9 cellular contexts compared by ENCODE assay signal in the genomic region with DNA sequence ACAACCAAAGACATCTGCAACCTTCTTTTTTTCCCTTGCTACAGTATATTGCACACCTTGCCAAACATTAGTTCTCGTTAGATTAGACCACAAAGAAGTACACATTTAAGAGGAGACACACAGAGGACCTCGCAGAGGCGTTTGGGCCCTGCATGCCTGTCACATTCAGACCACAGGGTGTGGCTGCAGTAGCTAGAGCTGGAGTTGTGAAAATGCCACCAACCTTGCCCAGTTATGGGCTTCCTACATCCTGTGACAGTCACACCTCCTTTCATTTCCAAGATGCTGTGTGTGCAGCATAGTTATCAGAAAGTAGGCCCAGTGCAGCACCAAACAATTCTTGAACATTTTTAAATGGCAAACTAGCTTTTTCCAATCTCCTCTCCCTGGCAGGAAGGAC. TPM values are rescaled to one million over a fixed set of nuclear protein-coding genes. Genes with fewer than 3 reads are reported as not detected.
DNase-seq lines count a peak whose midpoint lies in the region; ATAC-seq and TF ChIP-seq lines count a peak whose summit lies in the region.
"Had no signal": no experiment of that assay in that cellular context is flagged by ENCODE, and none has a peak within 500 bp of the region (broad histone marks: within the 10 kb centered on the region; RNA-seq: fewer than 3 reads in every experiment).

No MANE protein-coding gene starts in this region.

- TF ChIP-seq CTCF in foreskin fibroblast (IDR thresholded peaks at IDR 0.05; ENCODE audit: low read depth, low read length) (no peak), GM10248 (IDR thresholded peaks at IDR 0.05; ENCODE audit: control extremely low read depth, extremely low read depth, low read depth, missing control alignments) (no peak)

- H3K4me3 ChIP-seq in foreskin fibroblast (ENCODE audit: low read depth in 1 of 2, low read length in 2 of 2), result no peak overlapping the region

- peaks cover 7% of the 10 kb centered on the region for H3K4me1 Mint-ChIP-seq in activated naive CD8-positive, alpha-beta T cell treated with anti-CD3 and anti-CD28 coated beads, Interleukin-2, amount 50 U/mL, for 24 hours
- H3K4me1 Mint-ChIP-seq in activated naive CD8-positive, alpha-beta T cell treated with anti-CD3 and anti-CD28 coated beads for 36 hours, result peaks cover 9% of the 10 kb centered on the region
- peaks cover 9% of the 10 kb centered on the region for H3K4me1 Mint-ChIP-seq in stimulated activated naive CD8-positive, alpha-beta T cell treated with anti-CD3 and anti-CD28 coated beads, Interleukin-15, amount 100 ng/mL, for 72 hours

- no peak for DNase-seq in activated naive CD8-positive, alpha-beta T cell treated with anti-CD3 and anti-CD28 coated beads, Interleukin-2, amount 50 U/mL, for 24 hours
- DNase-seq in activated naive CD8-positive, alpha-beta T cell treated with anti-CD3 and anti-CD28 coated beads for 36 hours, result no peak
- DNase-seq in NOMO-1 treated with dmso at 0.1 percent for 144 hours (lab: John Stamatoyannopoulos, UW; ENCODE audit: unreplicated experiment) (peak; percentile 71), foreskin fibroblast (no peak), GM10248 (ENCODE audit: extremely low spot score) (no peak)
- DNase-seq in stimulated activated naive CD8-positive, alpha-beta T cell treated with anti-CD3 and anti-CD28 coated beads, Interleukin-15, amount 100 ng/mL, for 72 hours, result no peak
- DNase-seq: activated naive CD8-positive, alpha-beta T cell treated with anti-CD3 and anti-CD28 coated beads, Interleukin-2, amount 10 ng/mL, durations not matched to agents 7 days and 5 days had no signal

- ATAC-seq in activated naive CD8-positive, alpha-beta T cell treated with anti-CD3 and anti-CD28 coated beads, Interleukin-2, amount 50 U/mL, for 24 hours, result peak; percentile 60
- ATAC-seq in HG02759 (IDR thresholded peaks at IDR 0.05; ENCODE audit: unreplicated experiment) (peak; percentile 46), GM18517 (IDR thresholded peaks at IDR 0.05; ENCODE audit: unreplicated experiment) (no peak)
- peak; percentile 57 for ATAC-seq in stimulated activated naive CD8-positive, alpha-beta T cell treated with anti-CD3 and anti-CD28 coated beads, Interleukin-15, amount 100 ng/mL, for 72 hours

- peaks cover 35% of the 10 kb centered on the region for H3K27me3 Mint-ChIP-seq in activated naive CD8-positive, alpha-beta T cell treated with anti-CD3 and anti-CD28 coated beads, Interleukin-2, amount 50 U/mL, for 24 hours
- H3K27me3 Mint-ChIP-seq in activated naive CD8-positive, alpha-beta T cell treated with anti-CD3 and anti-CD28 coated beads for 36 hours, result peaks cover 43% of the 10 kb centered on the region
- H3K27me3 Mint-ChIP-seq in stimulated activated naive CD8-positive, alpha-beta T cell treated with anti-CD3 and anti-CD28 coated beads, Interleukin-15, amount 100 ng/mL, for 72 hours, result peaks cover 46% of the 10 kb centered on the region

- CTCF ChIA-PET in GM10248 (lab: Yijun Ruan, JAX), result no interaction called here

- POLR2A ChIA-PET in GM10248 (lab: Yijun Ruan, JAX), result no interaction called here

- no peak overlapping the region for H3K4me3 Mint-ChIP-seq in activated naive CD8-positive, alpha-beta T cell treated with anti-CD3 and anti-CD28 coated beads, Interleukin-2, amount 50 U/mL, for 24 hours
- no peak overlapping the region for H3K4me3 Mint-ChIP-seq in activated naive CD8-positive, alpha-beta T cell treated with anti-CD3 and anti-CD28 coated beads for 36 hours
- H3K4me3 Mint-ChIP-seq in stimulated activated naive CD8-positive, alpha-beta T cell treated with anti-CD3 and anti-CD28 coated beads, Interleukin-15, amount 100 ng/mL, for 72 hours, result no peak overlapping the region
- H3K4me3 Mint-ChIP-seq: activated naive CD8-positive, alpha-beta T cell treated with anti-CD3 and anti-CD28 coated beads, Interleukin-2, amount 10 ng/mL, durations not matched to agents 7 days and 5 days had no signal

- no peaks in the 10 kb centered on the region for H3K9me3 Mint-ChIP-seq in activated naive CD8-positive, alpha-beta T cell treated with anti-CD3 and anti-CD28 coated beads, Interleukin-2, amount 50 U/mL, for 24 hours
- no peaks in the 10 kb centered on the region for H3K9me3 Mint-ChIP-seq in activated naive CD8-positive, alpha-beta T cell treated with anti-CD3 and anti-CD28 coated beads for 36 hours
- H3K9me3 Mint-ChIP-seq in stimulated activated naive CD8-positive, alpha-beta T cell treated with anti-CD3 and anti-CD28 coated beads, Interleukin-15, amount 100 ng/mL, for 72 hours, result no peaks in the 10 kb centered on the region
- H3K9me3 Mint-ChIP-seq: activated naive CD8-positive, alpha-beta T cell treated with anti-CD3 and anti-CD28 coated beads, Interleukin-2, amount 10 ng/mL, durations not matched to agents 7 days and 5 days had no signal

- H3K36me3 Mint-ChIP-seq in activated naive CD8-positive, alpha-beta T cell treated with anti-CD3 and anti-CD28 coated beads, Interleukin-2, amount 50 U/mL, for 24 hours (ENCODE audit: low read depth), result no peaks in the 10 kb centered on the region
- H3K36me3 Mint-ChIP-seq in activated naive CD8-positive, alpha-beta T cell treated with anti-CD3 and anti-CD28 coated beads for 36 hours, result no peaks in the 10 kb centered on the region

- no peak overlapping the region for H3K27ac Mint-ChIP-seq in activated naive CD8-positive, alpha-beta T cell treated with anti-CD3 and anti-CD28 coated beads, Interleukin-2, amount 50 U/mL, for 24 hours
- H3K27ac Mint-ChIP-seq in activated naive CD8-positive, alpha-beta T cell treated with anti-CD3 and anti-CD28 coated beads for 36 hours, result no peak overlapping the region
- no peak overlapping the region for H3K27ac Mint-ChIP-seq in stimulated activated naive CD8-positive, alpha-beta T cell treated with anti-CD3 and anti-CD28 coated beads, Interleukin-15, amount 100 ng/mL, for 72 hours
- H3K27ac Mint-ChIP-seq: activated naive CD8-positive, alpha-beta T cell treated with anti-CD3 and anti-CD28 coated beads, Interleukin-2, amount 10 ng/mL, durations not matched to agents 7 days and 5 days had no signal

RNA-seq across cellular contexts. Expression of a gene that starts 2.4 kb away (rescaled TPM):
- total RNA-seq in activated naive CD8-positive, alpha-beta T cell treated with anti-CD3 and anti-CD28 coated beads for 36 hours, result 10 to 100 TPM; 21.9 to 26.7 TPM
